ENCODE assay signal across 8 cellular contexts in the genomic region with DNA sequence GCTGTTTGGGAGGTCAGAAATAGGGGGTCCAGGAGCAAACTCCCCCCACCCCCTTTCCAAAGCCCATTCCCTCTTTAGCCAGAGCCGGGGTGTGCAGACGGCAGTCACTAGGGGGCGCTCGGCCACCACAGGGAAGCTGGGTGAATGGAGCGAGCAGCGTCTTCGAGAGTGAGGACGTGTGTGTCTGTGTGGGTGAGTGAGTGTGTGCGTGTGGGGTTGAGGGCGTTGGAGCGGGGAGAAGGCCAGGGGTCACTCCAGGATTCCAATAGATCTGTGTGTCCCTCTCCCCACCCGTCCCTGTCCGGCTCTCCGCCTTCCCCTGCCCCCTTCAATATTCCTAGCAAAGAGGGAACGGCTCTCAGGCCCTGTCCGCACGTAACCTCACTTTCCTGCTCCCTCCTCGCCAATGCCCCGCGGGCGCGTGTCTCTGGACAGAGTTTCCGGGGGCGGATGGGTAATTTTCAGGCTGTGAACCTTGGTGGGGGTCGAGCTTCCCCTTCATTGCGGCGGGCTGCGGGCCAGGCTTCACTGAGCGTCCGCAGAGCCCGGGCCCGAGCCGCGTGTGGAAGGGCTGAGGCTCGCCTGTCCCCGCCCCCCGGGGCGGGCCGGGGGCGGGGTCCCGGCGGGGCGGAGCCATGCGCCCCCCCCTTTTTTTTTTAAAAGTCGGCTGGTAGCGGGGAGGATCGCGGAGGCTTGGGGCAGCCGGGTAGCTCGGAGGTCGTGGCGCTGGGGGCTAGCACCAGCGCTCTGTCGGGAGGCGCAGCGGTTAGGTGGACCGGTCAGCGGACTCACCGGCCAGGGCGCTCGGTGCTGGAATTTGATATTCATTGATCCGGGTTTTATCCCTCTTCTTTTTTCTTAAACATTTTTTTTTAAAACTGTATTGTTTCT. TPM values are rescaled to one million over a fixed set of nuclear protein-coding genes. Genes with fewer than 3 reads are reported as not detected.
A peak's percentile ranks its signal among the peaks of the same experiment; 100 is the strongest.
DNase-seq lines count a peak whose midpoint lies in the region; ATAC-seq and TF ChIP-seq lines count a peak whose summit lies in the region.

TSS of gene VEGFA (plus strand) at position 686 of the 891 bp plus-strand sequence.

- TF ChIP-seq POLR2A in breast epithelium (IDR thresholded peaks at IDR 0.05): no peak
- peak in 1 of 3 donors; percentile 58 for TF ChIP-seq POLR2A in spleen (IDR thresholded peaks at IDR 0.05)

- H3K4me1 ChIP-seq in ACC112 (ENCODE audit: control insufficient read depth, insufficient read depth, low read length, unreplicated experiment) (peaks cover 27% of the 10 kb centered on the region), breast epithelium (peaks cover 0 to 32% of the 10 kb centered on the region in 2 donors), spleen (peaks cover 8 to 64% (median 41%) of the 10 kb centered on the region in 6 donors)

- H2AFZ ChIP-seq in ACC112 (ENCODE audit: low read length, unreplicated experiment): peak within 1 kb of the TSS; percentile 58

- peaks cover 10% of the 10 kb centered on the region; the same call in 1 of the 2 replicates for H3K36me3 ChIP-seq in ACC112 (ENCODE audit: insufficient read depth, low read length)
- peaks cover 3% of the 10 kb centered on the region; the same call in 1 of the 2 replicates for H3K36me3 ChIP-seq in WERI-Rb-1
- no peaks in the 10 kb centered on the region for H3K36me3 ChIP-seq in breast epithelium
- H3K36me3 ChIP-seq in spleen: no peaks in the 10 kb centered on the region

- H3K4me3 ChIP-seq in ACC112 (ENCODE audit: low read depth, low read length): peak within 1 kb of the TSS; percentile 97
- H3K4me3 ChIP-seq in WERI-Rb-1 (ENCODE audit: low read depth, low read length): peak within 1 kb of the TSS; percentile 83
- peak within 1 kb of the TSS; percentile 75 to 93 (median 76) for H3K4me3 ChIP-seq in breast epithelium
- H3K4me3 ChIP-seq in spleen: peak within 1 kb of the TSS; percentile 60 to 89 (median 80)

- peak; percentile 87 for DNase-seq in NCI-H2196 (lab: John Stamatoyannopoulos, UW; ENCODE audit: unreplicated experiment)
- peak; percentile 96 for DNase-seq in WERI-Rb-1
- peak; percentile 85 to 89 for DNase-seq in breast epithelium (ENCODE audit: low spot score in 2 of 2)
- DNase-seq in iPS-NIHi7 (ENCODE audit: extremely low spot score): peak; percentile 93
- peak; percentile 97 for DNase-seq in spleen

- peak; percentile 99 for TF ChIP-seq CTCF in WERI-Rb-1 (IDR thresholded peaks at IDR 0.05; ENCODE audit: low read depth, low read length)
- TF ChIP-seq CTCF in breast epithelium (IDR thresholded peaks at IDR 0.05): peak; percentile 96 to 99 (median 98)
- peak; percentile 85 to 97 (median 94) for TF ChIP-seq CTCF in spleen (IDR thresholded peaks at IDR 0.05 in 8 of 11, conservative IDR thresholded peaks at IDR 0.05 in 3 of 11)

- 0% methylated on average over 55 to 62 of the region's 62 CpGs for WGBS in spleen, 5 donors

- peak within 1 kb of the TSS; percentile 84 for H3K27ac ChIP-seq in ACC112 (ENCODE audit: low read depth, low read length)
- H3K27ac ChIP-seq in WERI-Rb-1: peak within 1 kb of the TSS; percentile 78
- H3K27ac ChIP-seq in breast epithelium: peak within 1 kb of the TSS; percentile 95 to 96
- H3K27ac ChIP-seq in spleen: peak within 1 kb of the TSS; percentile 42 to 94 (median 90)

- intact Hi-C loops in breast epithelium (cut with DNase I; ENCODE audit: low total_unique reads): loop anchor here (5.0 kb wide), 1 partner anchor 102 kb away; no protein-coding TSS in a partner anchor
- intact Hi-C loops in spleen (cut with DNase I; ENCODE audit: low total_unique reads): loop anchor here (2.0 kb wide), 1 partner anchor 309 kb away; no protein-coding TSS in a partner anchor

- ATAC-seq in GM18861 (IDR thresholded peaks at IDR 0.05; ENCODE audit: unreplicated experiment): peak; percentile 38
- ATAC-seq in HG03103 (IDR thresholded peaks at IDR 0.05; ENCODE audit: low read depth, unreplicated experiment): peak; percentile 33

- no peaks in the 10 kb centered on the region for H3K9me3 ChIP-seq in WERI-Rb-1 (ENCODE audit: severe bottlenecking)
- H3K9me3 ChIP-seq in breast epithelium: no peaks in the 10 kb centered on the region
- H3K9me3 ChIP-seq in spleen: no peaks in the 10 kb centered on the region

- H3K27me3 ChIP-seq in ACC112 (ENCODE audit: insufficient read depth, low read length) (no peaks in the 10 kb centered on the region), WERI-Rb-1 (ENCODE audit: insufficient read depth, low read depth, severe bottlenecking) (no peaks in the 10 kb centered on the region), breast epithelium (no peaks in the 10 kb centered on the region), spleen (replicated peaks in 1 of 7) (peaks cover 0 to 61% (median 8%) of the 10 kb centered on the region in 7 donors)

- H3K79me2 ChIP-seq in ACC112 (ENCODE audit: control insufficient read depth, insufficient read depth, low read length, unreplicated experiment): peaks cover 48% of the 10 kb centered on the region

RNA-seq across cellular contexts. Expression of gene VEGFA, which starts in this region (rescaled TPM):
- total RNA-seq in breast epithelium (100 to 1,000 TPM; 123 to 230 (median 132) TPM), spleen (100 to 1,000 TPM; 112 to 486 (median 203) TPM)
- polyA plus RNA-seq in spleen: 10 to 100 TPM; 31.0 to 56.6 (median 36.0) TPM

Comparison
In these comparisons a context has a peak if more than half of its experiments do, and no peak if none do; other contexts are left out.
1. Peak in every context shown above with its lines: DNase-seq, ATAC-seq, H3K4me3 ChIP-seq and H3K27ac ChIP-seq.